1 cellular context compared by ENCODE assay signal in the genomic region with DNA sequence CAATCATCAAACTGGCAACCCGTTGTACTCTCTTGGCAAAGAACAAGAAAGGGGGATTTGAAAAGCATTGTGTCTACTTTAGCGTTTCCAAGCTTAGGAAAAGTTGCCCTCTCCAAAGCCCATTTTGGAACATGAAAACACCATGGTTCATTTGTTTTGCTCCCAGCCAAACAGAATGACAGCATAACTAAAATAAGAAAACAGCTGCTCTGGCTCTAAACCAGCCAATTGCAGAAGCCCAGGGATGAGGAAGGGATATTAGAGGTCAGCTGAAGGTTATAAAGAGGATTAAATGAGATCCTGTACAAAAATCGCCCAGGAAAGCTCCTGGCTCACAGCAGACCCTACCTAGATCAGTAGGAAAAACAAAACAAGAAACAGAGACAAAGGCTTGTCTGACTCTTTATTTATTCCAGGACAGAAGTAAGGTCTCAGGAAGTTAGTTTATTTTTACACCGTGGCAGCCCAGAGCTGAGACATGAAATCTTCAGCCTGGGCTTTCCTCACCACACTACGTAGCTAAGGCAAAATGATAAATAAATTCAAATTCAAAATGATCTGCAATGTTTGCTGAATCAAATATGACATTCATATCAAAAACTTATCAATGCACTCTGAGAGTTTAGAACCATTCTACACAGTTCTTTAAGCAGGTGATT.
TF ChIP-seq lines count a peak whose summit lies in the region.

No MANE protein-coding gene starts in this region.

TF ChIP-seq in endothelial cell of umbilical vein, 7 proteins besides CTCF, POLR2A, EP300 and RAD21:
- TF ChIP-seq JUN (IDR thresholded peaks at IDR 0.05; ENCODE audit: borderline replicate concordance, insufficient read depth, insufficient read length, low read depth) (no peak), POLR2AphosphoS5 (IDR thresholded peaks at IDR 0.05; ENCODE audit: insufficient read depth, low read depth, low read length) (no peak), FOS (IDR thresholded peaks at IDR 0.05; ENCODE audit: borderline replicate concordance, insufficient read depth, low read length) (no peak), EZH2 (IDR thresholded peaks at IDR 0.05; ENCODE audit: borderline replicate concordance, low read depth, low read length, severe bottlenecking) (no peak), GATA2 (IDR thresholded peaks at IDR 0.05; ENCODE audit: insufficient read depth, insufficient read length, low read depth, low read length) (no peak), MYC (IDR thresholded peaks at IDR 0.05; ENCODE audit: low read depth, low read length) (no peak)
- TF ChIP-seq, protein P1, sequence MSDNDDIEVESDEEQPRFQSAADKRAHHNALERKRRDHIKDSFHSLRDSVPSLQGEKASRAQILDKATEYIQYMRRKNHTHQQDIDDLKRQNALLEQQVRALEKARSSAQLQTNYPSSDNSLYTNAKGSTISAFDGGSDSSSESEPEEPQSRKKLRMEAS (IDR thresholded peaks at IDR 0.05; ENCODE audit: insufficient read depth, insufficient read length): no peak
